In the genomic region with DNA sequence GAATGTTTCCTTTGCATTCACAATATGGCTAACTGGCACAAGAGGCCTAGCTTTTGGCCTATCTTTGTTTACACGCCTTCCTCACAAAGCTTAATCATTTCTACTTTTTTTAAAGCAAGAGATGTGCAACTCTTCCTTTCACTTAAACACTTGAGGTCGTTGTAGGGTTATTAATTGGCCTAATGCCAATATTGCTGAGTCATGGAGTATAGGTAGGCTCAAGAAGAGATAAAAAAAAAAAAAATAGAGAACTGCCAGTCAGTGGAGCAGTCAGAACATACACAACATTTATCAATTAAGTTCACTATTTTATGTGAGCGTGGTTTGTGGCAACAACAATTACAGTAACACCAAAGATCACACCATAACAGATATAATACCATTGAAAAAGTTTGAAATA, we compare ENCODE assay signal across 1 cellular context.
TF ChIP-seq lines count a peak whose summit lies in the region.

No MANE protein-coding gene starts in this region.

TF ChIP-seq in GM23338, 12 proteins besides CTCF, POLR2A, EP300 and RAD21:
- TF ChIP-seq, protein P1, sequence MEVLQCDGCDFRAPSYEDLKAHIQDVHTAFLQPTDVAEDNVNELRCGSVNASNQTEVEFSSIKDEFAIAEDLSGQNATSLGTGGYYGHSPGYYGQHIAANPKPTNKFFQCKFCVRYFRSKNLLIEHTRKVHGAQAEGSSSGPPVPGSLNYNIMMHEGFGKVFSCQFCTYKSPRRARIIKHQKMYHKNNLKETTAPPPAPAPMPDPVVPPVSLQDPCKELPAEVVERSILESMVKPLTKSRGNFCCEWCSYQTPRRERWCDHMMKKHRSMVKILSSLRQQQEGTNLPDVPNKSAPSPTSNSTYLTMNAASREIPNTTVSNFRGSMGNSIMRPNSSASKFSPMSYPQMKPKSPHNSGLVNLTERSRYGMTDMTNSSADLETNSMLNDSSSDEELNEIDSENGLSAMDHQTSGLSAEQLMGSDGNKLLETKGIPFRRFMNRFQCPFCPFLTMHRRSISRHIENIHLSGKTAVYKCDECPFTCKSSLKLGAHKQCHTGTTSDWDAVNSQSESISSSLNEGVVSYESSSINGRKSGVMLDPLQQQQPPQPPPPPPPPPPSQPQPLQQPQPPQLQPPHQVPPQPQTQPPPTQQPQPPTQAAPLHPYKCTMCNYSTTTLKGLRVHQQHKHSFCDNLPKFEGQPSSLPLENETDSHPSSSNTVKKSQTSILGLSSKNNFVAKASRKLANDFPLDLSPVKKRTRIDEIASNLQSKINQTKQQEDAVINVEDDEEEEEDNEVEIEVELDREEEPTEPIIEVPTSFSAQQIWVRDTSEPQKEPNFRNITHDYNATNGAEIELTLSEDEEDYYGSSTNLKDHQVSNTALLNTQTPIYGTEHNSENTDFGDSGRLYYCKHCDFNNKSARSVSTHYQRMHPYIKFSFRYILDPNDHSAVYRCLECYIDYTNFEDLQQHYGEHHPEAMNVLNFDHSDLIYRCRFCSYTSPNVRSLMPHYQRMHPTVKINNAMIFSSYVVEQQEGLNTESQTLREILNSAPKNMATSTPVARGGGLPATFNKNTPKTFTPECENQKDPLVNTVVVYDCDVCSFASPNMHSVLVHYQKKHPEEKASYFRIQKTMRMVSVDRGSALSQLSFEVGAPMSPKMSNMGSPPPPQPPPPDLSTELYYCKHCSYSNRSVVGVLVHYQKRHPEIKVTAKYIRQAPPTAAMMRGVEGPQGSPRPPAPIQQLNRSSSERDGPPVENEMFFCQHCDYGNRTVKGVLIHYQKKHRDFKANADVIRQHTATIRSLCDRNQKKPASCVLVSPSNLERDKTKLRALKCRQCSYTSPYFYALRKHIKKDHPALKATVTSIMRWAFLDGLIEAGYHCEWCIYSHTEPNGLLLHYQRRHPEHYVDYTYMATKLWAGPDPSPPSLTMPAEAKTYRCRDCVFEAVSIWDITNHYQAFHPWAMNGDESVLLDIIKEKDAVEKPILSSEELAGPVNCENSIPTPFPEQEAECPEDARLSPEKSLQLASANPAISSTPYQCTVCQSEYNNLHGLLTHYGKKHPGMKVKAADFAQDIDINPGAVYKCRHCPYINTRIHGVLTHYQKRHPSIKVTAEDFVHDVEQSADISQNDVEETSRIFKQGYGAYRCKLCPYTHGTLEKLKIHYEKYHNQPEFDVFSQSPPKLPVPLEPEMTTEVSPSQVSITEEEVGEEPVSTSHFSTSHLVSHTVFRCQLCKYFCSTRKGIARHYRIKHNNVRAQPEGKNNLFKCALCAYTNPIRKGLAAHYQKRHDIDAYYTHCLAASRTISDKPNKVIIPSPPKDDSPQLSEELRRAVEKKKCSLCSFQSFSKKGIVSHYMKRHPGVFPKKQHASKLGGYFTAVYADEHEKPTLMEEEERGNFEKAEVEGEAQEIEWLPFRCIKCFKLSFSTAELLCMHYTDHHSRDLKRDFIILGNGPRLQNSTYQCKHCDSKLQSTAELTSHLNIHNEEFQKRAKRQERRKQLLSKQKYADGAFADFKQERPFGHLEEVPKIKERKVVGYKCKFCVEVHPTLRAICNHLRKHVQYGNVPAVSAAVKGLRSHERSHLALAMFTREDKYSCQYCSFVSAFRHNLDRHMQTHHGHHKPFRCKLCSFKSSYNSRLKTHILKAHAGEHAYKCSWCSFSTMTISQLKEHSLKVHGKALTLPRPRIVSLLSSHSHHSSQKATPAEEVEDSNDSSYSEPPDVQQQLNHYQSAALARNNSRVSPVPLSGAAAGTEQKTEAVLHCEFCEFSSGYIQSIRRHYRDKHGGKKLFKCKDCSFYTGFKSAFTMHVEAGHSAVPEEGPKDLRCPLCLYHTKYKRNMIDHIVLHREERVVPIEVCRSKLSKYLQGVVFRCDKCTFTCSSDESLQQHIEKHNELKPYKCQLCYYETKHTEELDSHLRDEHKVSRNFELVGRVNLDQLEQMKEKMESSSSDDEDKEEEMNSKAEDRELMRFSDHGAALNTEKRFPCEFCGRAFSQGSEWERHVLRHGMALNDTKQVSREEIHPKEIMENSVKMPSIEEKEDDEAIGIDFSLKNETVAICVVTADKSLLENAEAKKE (CRISPR knock-in tag; IDR thresholded peaks at IDR 0.05), result no peak
- TF ChIP-seq POLR2AphosphoS5 (IDR thresholded peaks at IDR 0.05; ENCODE audit: low read depth), result no peak
- TF ChIP-seq, protein P2, sequence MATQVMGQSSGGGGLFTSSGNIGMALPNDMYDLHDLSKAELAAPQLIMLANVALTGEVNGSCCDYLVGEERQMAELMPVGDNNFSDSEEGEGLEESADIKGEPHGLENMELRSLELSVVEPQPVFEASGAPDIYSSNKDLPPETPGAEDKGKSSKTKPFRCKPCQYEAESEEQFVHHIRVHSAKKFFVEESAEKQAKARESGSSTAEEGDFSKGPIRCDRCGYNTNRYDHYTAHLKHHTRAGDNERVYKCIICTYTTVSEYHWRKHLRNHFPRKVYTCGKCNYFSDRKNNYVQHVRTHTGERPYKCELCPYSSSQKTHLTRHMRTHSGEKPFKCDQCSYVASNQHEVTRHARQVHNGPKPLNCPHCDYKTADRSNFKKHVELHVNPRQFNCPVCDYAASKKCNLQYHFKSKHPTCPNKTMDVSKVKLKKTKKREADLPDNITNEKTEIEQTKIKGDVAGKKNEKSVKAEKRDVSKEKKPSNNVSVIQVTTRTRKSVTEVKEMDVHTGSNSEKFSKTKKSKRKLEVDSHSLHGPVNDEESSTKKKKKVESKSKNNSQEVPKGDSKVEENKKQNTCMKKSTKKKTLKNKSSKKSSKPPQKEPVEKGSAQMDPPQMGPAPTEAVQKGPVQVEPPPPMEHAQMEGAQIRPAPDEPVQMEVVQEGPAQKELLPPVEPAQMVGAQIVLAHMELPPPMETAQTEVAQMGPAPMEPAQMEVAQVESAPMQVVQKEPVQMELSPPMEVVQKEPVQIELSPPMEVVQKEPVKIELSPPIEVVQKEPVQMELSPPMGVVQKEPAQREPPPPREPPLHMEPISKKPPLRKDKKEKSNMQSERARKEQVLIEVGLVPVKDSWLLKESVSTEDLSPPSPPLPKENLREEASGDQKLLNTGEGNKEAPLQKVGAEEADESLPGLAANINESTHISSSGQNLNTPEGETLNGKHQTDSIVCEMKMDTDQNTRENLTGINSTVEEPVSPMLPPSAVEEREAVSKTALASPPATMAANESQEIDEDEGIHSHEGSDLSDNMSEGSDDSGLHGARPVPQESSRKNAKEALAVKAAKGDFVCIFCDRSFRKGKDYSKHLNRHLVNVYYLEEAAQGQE (IDR thresholded peaks at IDR 0.05; ENCODE audit: unreplicated experiment), result no peak
- TF ChIP-seq EZH2phosphoT487 (IDR thresholded peaks at IDR 0.05; ENCODE audit: unreplicated experiment), result no peak
- TF ChIP-seq CREB1 (CRISPR knock-in tag; IDR thresholded peaks at IDR 0.05; ENCODE audit: low read depth), result no peak
- TF ChIP-seq, protein P3, sequence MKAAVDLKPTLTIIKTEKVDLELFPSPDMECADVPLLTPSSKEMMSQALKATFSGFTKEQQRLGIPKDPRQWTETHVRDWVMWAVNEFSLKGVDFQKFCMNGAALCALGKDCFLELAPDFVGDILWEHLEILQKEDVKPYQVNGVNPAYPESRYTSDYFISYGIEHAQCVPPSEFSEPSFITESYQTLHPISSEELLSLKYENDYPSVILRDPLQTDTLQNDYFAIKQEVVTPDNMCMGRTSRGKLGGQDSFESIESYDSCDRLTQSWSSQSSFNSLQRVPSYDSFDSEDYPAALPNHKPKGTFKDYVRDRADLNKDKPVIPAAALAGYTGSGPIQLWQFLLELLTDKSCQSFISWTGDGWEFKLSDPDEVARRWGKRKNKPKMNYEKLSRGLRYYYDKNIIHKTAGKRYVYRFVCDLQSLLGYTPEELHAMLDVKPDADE (IDR thresholded peaks at IDR 0.05), result no peak
- no peak for TF ChIP-seq ZNF331 (CRISPR knock-in tag; IDR thresholded peaks at IDR 0.05; ENCODE audit: low read depth)
- TF ChIP-seq ZNF114 (CRISPR knock-in tag; IDR thresholded peaks at IDR 0.05), result no peak
- TF ChIP-seq JUNB (IDR thresholded peaks at IDR 0.05; ENCODE audit: unreplicated experiment), result no peak
- TF ChIP-seq STAT1 (IDR thresholded peaks at IDR 0.05; ENCODE audit: unreplicated experiment), result no peak
- TF ChIP-seq NANOG (IDR thresholded peaks at IDR 0.05; ENCODE audit: borderline replicate concordance), result no peak
- TF ChIP-seq EZH2 (IDR thresholded peaks at IDR 0.05; ENCODE audit: low read depth, unreplicated experiment), result no peak
